9 cellular contexts compared by ENCODE assay signal in genomic region chr2:88038263-88039105, GRCh38. TPM values are rescaled to one million over a fixed set of nuclear protein-coding genes. Genes with fewer than 3 reads are reported as not detected.
A peak's percentile ranks its signal among the peaks of the same experiment; 100 is the strongest.
DNase-seq lines count a peak whose midpoint lies in the region; ATAC-seq lines count a peak whose summit lies in the region.
"Had no signal": no experiment of that assay in that cellular context is flagged by ENCODE, and none has a peak within 500 bp of the region (broad histone marks: within the 10 kb centered on the region; RNA-seq: fewer than 3 reads in every experiment).

No MANE protein-coding gene starts in this region.

- H3K27ac Mint-ChIP-seq in activated T-cell treated with anti-CD3 and anti-CD28 coated beads, Interleukin-2, amount 50 U/mL, for 24 hours = peak overlapping the region; percentile 84
- H3K27ac Mint-ChIP-seq in stimulated activated effector memory CD8-positive, alpha-beta T cell treated with anti-CD3 and anti-CD28 coated beads, Interleukin-12 subunit alpha, Interleukin-12 subunit beta, amount 100 ng/mL, for 72 hours = peak overlapping the region; percentile 44
- no peak overlapping the region for H3K27ac Mint-ChIP-seq in activated CD8-positive, alpha-beta memory T cell treated with anti-CD3 and anti-CD28 coated beads, Interleukin-2, amount 10 ng/mL, durations not matched to agents 7 days and 5 days

- H3K27ac ChIP-seq in SJCRH30 = peak overlapping the region; percentile 54

- no peak overlapping the region for H3K4me3 ChIP-seq in SJCRH30
- H3K4me3 ChIP-seq: BLaER1 treated with 17β-estradiol and CSF1 and Interleukin-3, amounts not matched to agents 10 nM and 100 nM had no signal

- peak; percentile 91 for ATAC-seq in stimulated activated effector memory CD8-positive, alpha-beta T cell treated with anti-CD3 and anti-CD28 coated beads, Interleukin-12 subunit alpha, Interleukin-12 subunit beta, amount 100 ng/mL, for 72 hours
- no peak for ATAC-seq in left lobe of liver
- ATAC-seq in activated CD8-positive, alpha-beta memory T cell treated with anti-CD3 and anti-CD28 coated beads, Interleukin-2, amount 10 ng/mL, durations not matched to agents 7 days and 5 days = no peak

- no peak for DNase-seq in activated T-cell treated with anti-CD3 and anti-CD28 coated beads, Interleukin-2, amount 50 U/mL, for 24 hours
- no peak for DNase-seq in activated T-cell treated with anti-CD3 and anti-CD28 coated beads, Interleukin-2, amount 50 U/mL, for 1 hour
- DNase-seq in SJCRH30 = peak; percentile 14 to 64
- DNase-seq in fibroblast of gingiva (ENCODE audit: low read depth) = peak; percentile 93
- DNase-seq in stimulated activated effector memory CD8-positive, alpha-beta T cell treated with anti-CD3 and anti-CD28 coated beads, Interleukin-12 subunit alpha, Interleukin-12 subunit beta, amount 100 ng/mL, for 72 hours (ENCODE audit: low spot score in 2 of 2) = no peak
- no peak for DNase-seq in left lobe of liver (ENCODE audit: low spot score)
- no peak for DNase-seq in NOMO-1 treated with DMSO at 0.1 percent for 48 hours (lab: John Stamatoyannopoulos, UW; ENCODE audit: unreplicated experiment)
- DNase-seq in activated CD8-positive, alpha-beta memory T cell treated with anti-CD3 and anti-CD28 coated beads, Interleukin-2, amount 10 ng/mL, durations not matched to agents 7 days and 5 days = no peak

- peaks cover 13% of the 10 kb centered on the region for H3K4me1 ChIP-seq in SJCRH30

- peaks cover 54% of the 10 kb centered on the region for H3K4me1 Mint-ChIP-seq in activated T-cell treated with anti-CD3 and anti-CD28 coated beads, Interleukin-2, amount 50 U/mL, for 24 hours (ENCODE audit: low read depth)
- peaks cover 31% of the 10 kb centered on the region for H3K4me1 Mint-ChIP-seq in stimulated activated effector memory CD8-positive, alpha-beta T cell treated with anti-CD3 and anti-CD28 coated beads, Interleukin-12 subunit alpha, Interleukin-12 subunit beta, amount 100 ng/mL, for 72 hours
- peaks cover 2% of the 10 kb centered on the region for H3K4me1 Mint-ChIP-seq in activated CD8-positive, alpha-beta memory T cell treated with anti-CD3 and anti-CD28 coated beads, Interleukin-2, amount 10 ng/mL, durations not matched to agents 7 days and 5 days

- H3K9me3 Mint-ChIP-seq in activated T-cell treated with anti-CD3 and anti-CD28 coated beads, Interleukin-2, amount 50 U/mL, for 24 hours = peaks cover 2% of the 10 kb centered on the region
- no peaks in the 10 kb centered on the region for H3K9me3 Mint-ChIP-seq in stimulated activated effector memory CD8-positive, alpha-beta T cell treated with anti-CD3 and anti-CD28 coated beads, Interleukin-12 subunit alpha, Interleukin-12 subunit beta, amount 100 ng/mL, for 72 hours
- H3K9me3 Mint-ChIP-seq in activated CD8-positive, alpha-beta memory T cell treated with anti-CD3 and anti-CD28 coated beads, Interleukin-2, amount 10 ng/mL, durations not matched to agents 7 days and 5 days (ENCODE audit: low read depth) = peaks cover 3% of the 10 kb centered on the region

- H3K27me3 ChIP-seq in SJCRH30 = no peaks in the 10 kb centered on the region
- H3K27me3 ChIP-seq: BLaER1 treated with 17β-estradiol and CSF1 and Interleukin-3, amounts not matched to agents 10 nM and 100 nM had no signal

- no peaks in the 10 kb centered on the region for H3K36me3 ChIP-seq in SJCRH30

- peaks cover 43% of the 10 kb centered on the region for H3K36me3 Mint-ChIP-seq in activated T-cell treated with anti-CD3 and anti-CD28 coated beads, Interleukin-2, amount 50 U/mL, for 24 hours (ENCODE audit: low read depth)
- peaks cover 25% of the 10 kb centered on the region for H3K36me3 Mint-ChIP-seq in stimulated activated effector memory CD8-positive, alpha-beta T cell treated with anti-CD3 and anti-CD28 coated beads, Interleukin-12 subunit alpha, Interleukin-12 subunit beta, amount 100 ng/mL, for 72 hours
- peaks cover 52% of the 10 kb centered on the region for H3K36me3 Mint-ChIP-seq in activated CD8-positive, alpha-beta memory T cell treated with anti-CD3 and anti-CD28 coated beads, Interleukin-2, amount 10 ng/mL, durations not matched to agents 7 days and 5 days

- H3K4me3 Mint-ChIP-seq in activated T-cell treated with anti-CD3 and anti-CD28 coated beads, Interleukin-2, amount 50 U/mL, for 24 hours = no peak overlapping the region
- no peak overlapping the region for H3K4me3 Mint-ChIP-seq in stimulated activated effector memory CD8-positive, alpha-beta T cell treated with anti-CD3 and anti-CD28 coated beads, Interleukin-12 subunit alpha, Interleukin-12 subunit beta, amount 100 ng/mL, for 72 hours
- H3K4me3 Mint-ChIP-seq in activated CD8-positive, alpha-beta memory T cell treated with anti-CD3 and anti-CD28 coated beads, Interleukin-2, amount 10 ng/mL, durations not matched to agents 7 days and 5 days = no peak overlapping the region

- CTCF ChIA-PET in activated CD8-positive, alpha-beta memory T cell treated with anti-CD3 and anti-CD28 coated beads, Interleukin-2, amount 10 ng/mL, durations not matched to agents 7 days and 5 days (lab: Charles Lee) = no interaction called here

- no peaks in the 10 kb centered on the region for H3K9me3 ChIP-seq in SJCRH30 (replicated peaks)

- H3K27me3 Mint-ChIP-seq in activated T-cell treated with anti-CD3 and anti-CD28 coated beads, Interleukin-2, amount 50 U/mL, for 24 hours = no peaks in the 10 kb centered on the region
- H3K27me3 Mint-ChIP-seq in activated CD8-positive, alpha-beta memory T cell treated with anti-CD3 and anti-CD28 coated beads, Interleukin-2, amount 10 ng/mL, durations not matched to agents 7 days and 5 days = no peaks in the 10 kb centered on the region

RNA-seq across cellular contexts. Expression of gene KRCC1, which starts 17.1 kb away (rescaled TPM):
- 5.6 and 6.0 TPM in 2 replicates for total RNA-seq in SJCRH30 (2014; rRNA removed; shearing (Covaris generic))
- total RNA-seq in left lobe of liver = 10.0 TPM
- total RNA-seq in activated CD8-positive, alpha-beta memory T cell treated with anti-CD3 and anti-CD28 coated beads, Interleukin-2, amount 10 ng/mL, durations not matched to agents 7 days and 5 days = 10 to 100 TPM; 12.4 to 20.0 TPM

RNA-seq across cellular contexts. Expression of gene RNU2-63P, which starts 22.1 kb away (rescaled TPM):
- total RNA-seq in SJCRH30 (2014; rRNA removed; shearing (Covaris generic)) = not detected in 2 replicates
- 1.7 TPM for total RNA-seq in left lobe of liver
- 10 to 100 TPM; 21.2 to 48.9 TPM for total RNA-seq in activated CD8-positive, alpha-beta memory T cell treated with anti-CD3 and anti-CD28 coated beads, Interleukin-2, amount 10 ng/mL, durations not matched to agents 7 days and 5 days

RNA-seq across cellular contexts. Expression of gene SMYD1, which starts 29.1 kb away (rescaled TPM):
- 2.3 and 2.4 TPM in 2 replicates for total RNA-seq in SJCRH30 (2014; rRNA removed; shearing (Covaris generic))
- total RNA-seq in left lobe of liver = not detected
- total RNA-seq in activated CD8-positive, alpha-beta memory T cell treated with anti-CD3 and anti-CD28 coated beads, Interleukin-2, amount 10 ng/mL, durations not matched to agents 7 days and 5 days = not detected

Comparison
In these comparisons a context has a peak if more than half of its experiments do, and no peak if none do; other contexts are left out.
1. DNase-seq: peak in SJCRH30 (2 of 2) and fibroblast of gingiva (single experiment); none in activated T-cell treated with anti-CD3 and anti-CD28 coated beads, Interleukin-2, amount 50 U/mL, for 24 hours (single experiment), activated T-cell treated with anti-CD3 and anti-CD28 coated beads, Interleukin-2, amount 50 U/mL, for 1 hour (single experiment), stimulated activated effector memory CD8-positive, alpha-beta T cell treated with anti-CD3 and anti-CD28 coated beads, Interleukin-12 subunit alpha, Interleukin-12 subunit beta, amount 100 ng/mL, for 72 hours (0 of 2), left lobe of liver (single experiment), NOMO-1 treated with DMSO at 0.1 percent for 48 hours (single experiment) and activated CD8-positive, alpha-beta memory T cell treated with anti-CD3 and anti-CD28 coated beads, Interleukin-2, amount 10 ng/mL, durations not matched to agents 7 days and 5 days (single experiment).